1 cellular context compared by ENCODE assay signal in genomic region chr15:31077181-31077580, GRCh38.
TF ChIP-seq lines count a peak whose summit lies in the region.

No MANE protein-coding gene starts in this region.

TF ChIP-seq in H1, 55 proteins besides CTCF, POLR2A, EP300 and RAD21:
- TF ChIP-seq RBBP5 (IDR thresholded peaks at IDR 0.05; ENCODE audit: borderline replicate concordance, low read depth, low read length) = no peak
- TF ChIP-seq E2F6 (IDR thresholded peaks at IDR 0.05) = no peak
- TF ChIP-seq SUZ12 (IDR thresholded peaks at IDR 0.05; ENCODE audit: low read length) = no peak
- no peak for TF ChIP-seq TAF7 (optimal IDR thresholded peaks at IDR 0.05; ENCODE audit: borderline replicate concordance, low read depth, low read length)
- no peak for TF ChIP-seq CBX8 (IDR thresholded peaks at IDR 0.05; ENCODE audit: borderline replicate concordance, low read depth, low read length)
- no peak for TF ChIP-seq NANOG (IDR thresholded peaks at IDR 0.05; ENCODE audit: insufficient read depth, low read depth, low read length, poor library complexity, severe bottlenecking)
- TF ChIP-seq POLR2AphosphoS5 (IDR thresholded peaks at IDR 0.05; ENCODE audit: low read depth, low read length) = no peak
- no peak for TF ChIP-seq ZNF274 (IDR thresholded peaks at IDR 0.05; ENCODE audit: borderline replicate concordance, extremely low read depth, low read length)
TF ChIP-seq in H1: peak in this region for 0.
